26 cellular contexts compared by ENCODE assay signal in genomic region chr6:169640347-169640972, GRCh38.
DNase-seq lines count a peak whose midpoint lies in the region; ATAC-seq and TF ChIP-seq lines count a peak whose summit lies in the region.
"Had no signal": no experiment of that assay in that cellular context is flagged by ENCODE, and none has a peak within 500 bp of the region (broad histone marks: within the 10 kb centered on the region; RNA-seq: fewer than 3 reads in every experiment).

No MANE protein-coding gene starts in this region.

- peak; percentile 24 for DNase-seq in AG09309 (ENCODE audit: low read depth)
- DNase-seq in amniotic epithelial cell (ENCODE audit: low read depth), result peak; percentile 53
- DNase-seq in hepatic stellate cell (ENCODE audit: low spot score), result peak; percentile 21
- DNase-seq in psoas muscle, result no peak
- DNase-seq in posterior cingulate gyrus, result no peak
- no peak for DNase-seq in esophagus squamous epithelium (lab: John Stamatoyannopoulos, UW)
- DNase-seq in NCI-H1694 (lab: John Stamatoyannopoulos, UW), result no peak
- no peak for DNase-seq in NCI-H1417 (lab: John Stamatoyannopoulos, UW)
- DNase-seq: ACHN; activated CD4-positive, alpha-beta memory T cell treated with anti-CD3 and anti-CD28 coated beads for 36 hours; activated T-cell treated with anti-CD3 and anti-CD28 coated beads, Interleukin-2, amount 50 U/mL, for 48 hours; COR-L47; dermis blood vessel endothelial cell; heart left ventricle; immature natural killer cell; mammary epithelial cell; naive thymus-derived CD8-positive, alpha-beta T cell; NCI-H1105; NCI-H2171 treated with DMSO at 0.1 percent for 48 hours; SIG-M5; stimulated activated CD4-positive, alpha-beta T cell treated with anti-CD3 and anti-CD28 coated beads, Interleukin-15, amount 100 ng/mL, for 24 hours; transverse colon; WERI-Rb-1 had no signal

- H3K27ac ChIP-seq in psoas muscle, result no peak overlapping the region
- H3K27ac ChIP-seq in esophagus squamous epithelium, result no peak overlapping the region
- H3K27ac ChIP-seq: epithelial cell of prostate, heart left ventricle, transverse colon, WERI-Rb-1 had no signal

- WGBS in psoas muscle, 3 donors, result 50 to 51% (median 51%) methylated on average over 19 of the region's 19 CpGs
- WGBS in esophagus squamous epithelium, 2 donors, result 85 to 89% methylated on average over 6 to 17 of the region's 19 CpGs

- peak in 3 of 4 donors; percentile 47 to 61 (median 50) for ATAC-seq in psoas muscle
- ATAC-seq: activated naive CD4-positive, alpha-beta T cell treated with anti-CD3 and anti-CD28 coated beads, Interleukin-2, amount 50 U/mL, for 72 hours; naive thymus-derived CD8-positive, alpha-beta T cell; stimulated activated effector memory CD8-positive, alpha-beta T cell treated with anti-CD3 and anti-CD28 coated beads, Interleukin-12 subunit alpha, Interleukin-12 subunit beta, amount 100 ng/mL, for 72 hours had no signal

- H3K4me3 ChIP-seq in AG09309 (ENCODE audit: control insufficient read depth, low read depth, low read length) (no peak overlapping the region), psoas muscle (no peak overlapping the region), esophagus squamous epithelium (no peak overlapping the region)
- H3K4me3 ChIP-seq: heart left ventricle, transverse colon had no signal

- H3K9me3 ChIP-seq in psoas muscle (no peaks in the 10 kb centered on the region), esophagus squamous epithelium (no peaks in the 10 kb centered on the region)
- H3K9me3 ChIP-seq: heart left ventricle, transverse colon had no signal

- intact Hi-C loops in psoas muscle (cut with DNase I), result no loop called here
- intact Hi-C loops in posterior cingulate gyrus (cut with DNase I), result no loop called here
- intact Hi-C loops in esophagus squamous epithelium (cut with DNase I), result no loop called here

- H3K36me3 ChIP-seq in psoas muscle (ENCODE audit: insufficient read depth in 1 of 2, low read depth in 1 of 2), result peaks cover 0 to 7% of the 10 kb centered on the region in 2 donors
- H3K36me3 ChIP-seq in esophagus squamous epithelium, result peaks cover 0 to 39% (median 0%) of the 10 kb centered on the region in 3 donors
- H3K36me3 ChIP-seq: transverse colon, WERI-Rb-1 had no signal

- no peak for TF ChIP-seq POLR2A in esophagus squamous epithelium (IDR thresholded peaks at IDR 0.05)

- TF ChIP-seq CTCF in AG09309 (IDR thresholded peaks at IDR 0.05; ENCODE audit: control insufficient read depth, insufficient read depth, low read depth, low read length, missing control alignments) (peak; percentile 68), psoas muscle (IDR thresholded peaks at IDR 0.05) (no peak), esophagus squamous epithelium (IDR thresholded peaks at IDR 0.05) (no peak)

- H3K4me1 ChIP-seq in psoas muscle, result no peaks in the 10 kb centered on the region
- H3K4me1 ChIP-seq in esophagus squamous epithelium, result no peaks in the 10 kb centered on the region
- H3K4me1 ChIP-seq: transverse colon had no signal

- H3K27me3 ChIP-seq in psoas muscle (ENCODE audit: insufficient read depth in 3 of 3, low read length in 2 of 3) (no peaks in the 10 kb centered on the region), esophagus squamous epithelium (no peaks in the 10 kb centered on the region)
- H3K27me3 ChIP-seq: heart left ventricle, transverse colon had no signal

Comparison
In these comparisons a context has a peak if more than half of its experiments do, and no peak if none do; other contexts are left out.
1. DNase-seq: peak in AG09309 (single experiment), amniotic epithelial cell (single experiment) and hepatic stellate cell (single experiment); none in psoas muscle (0 of 2), posterior cingulate gyrus (0 of 10), esophagus squamous epithelium (single experiment), NCI-H1694 (single experiment) and NCI-H1417 (0 of 3).